Comparison of ENCODE assay signal across 12 cellular contexts in the genomic region with DNA sequence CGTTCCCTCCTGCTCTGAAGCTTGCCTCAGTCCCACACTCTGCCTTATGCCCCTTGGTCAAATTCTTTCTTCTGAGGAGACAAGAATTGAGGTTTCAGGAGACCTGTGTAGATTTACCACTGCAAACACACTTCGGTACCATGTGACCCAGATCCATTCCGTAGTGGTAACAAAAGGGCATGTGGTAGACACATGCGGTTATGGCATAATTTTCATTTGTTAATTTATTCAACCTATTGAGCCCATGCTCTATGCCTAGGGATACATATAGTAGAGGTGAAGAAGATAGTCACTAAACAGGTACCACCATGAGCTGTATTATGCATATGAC.
"Had no signal": no experiment of that assay in that cellular context is flagged by ENCODE, and none has a peak within 500 bp of the region (broad histone marks: within the 10 kb centered on the region; RNA-seq: fewer than 3 reads in every experiment).

No MANE protein-coding gene starts in this region.

- H3K27me3 Mint-ChIP-seq: activated CD4-positive, alpha-beta memory T cell treated with anti-CD3 and anti-CD28 coated beads, Interleukin-2, amount 10 ng/mL, durations not matched to agents 7 days and 5 days; activated CD4-positive, alpha-beta T cell treated with anti-CD3 and anti-CD28 coated beads for 36 hours; activated naive CD8-positive, alpha-beta T cell treated with anti-CD3 and anti-CD28 coated beads for 36 hours; stimulated activated naive CD8-positive, alpha-beta T cell treated with anti-CD3 and anti-CD28 coated beads, Interleukin-15, amount 100 ng/mL, for 72 hours had no signal

- H3K4me1 Mint-ChIP-seq: activated CD4-positive, alpha-beta memory T cell treated with anti-CD3 and anti-CD28 coated beads, Interleukin-2, amount 10 ng/mL, durations not matched to agents 7 days and 5 days; activated CD4-positive, alpha-beta T cell treated with anti-CD3 and anti-CD28 coated beads for 36 hours; activated naive CD8-positive, alpha-beta T cell treated with anti-CD3 and anti-CD28 coated beads for 36 hours; naive thymus-derived CD8-positive, alpha-beta T cell; stimulated activated naive CD8-positive, alpha-beta T cell treated with anti-CD3 and anti-CD28 coated beads, Interleukin-15, amount 100 ng/mL, for 72 hours had no signal

- H3K36me3 Mint-ChIP-seq: activated naive CD8-positive, alpha-beta T cell treated with anti-CD3 and anti-CD28 coated beads for 36 hours; naive thymus-derived CD8-positive, alpha-beta T cell had no signal

- H3K27ac Mint-ChIP-seq: activated CD4-positive, alpha-beta memory T cell treated with anti-CD3 and anti-CD28 coated beads, Interleukin-2, amount 10 ng/mL, durations not matched to agents 7 days and 5 days; activated CD4-positive, alpha-beta T cell treated with anti-CD3 and anti-CD28 coated beads for 36 hours; activated naive CD8-positive, alpha-beta T cell treated with anti-CD3 and anti-CD28 coated beads for 36 hours; activated T-cell treated with anti-CD3 and anti-CD28 coated beads, Interleukin-2, amount 50 U/mL, for 72 hours; naive thymus-derived CD8-positive, alpha-beta T cell; stimulated activated naive CD8-positive, alpha-beta T cell treated with anti-CD3 and anti-CD28 coated beads, Interleukin-15, amount 100 ng/mL, for 72 hours had no signal

- H3K9me3 Mint-ChIP-seq: activated CD4-positive, alpha-beta memory T cell treated with anti-CD3 and anti-CD28 coated beads, Interleukin-2, amount 10 ng/mL, durations not matched to agents 7 days and 5 days; activated naive CD8-positive, alpha-beta T cell treated with anti-CD3 and anti-CD28 coated beads for 36 hours had no signal

- H3K4me3 Mint-ChIP-seq: activated CD4-positive, alpha-beta memory T cell treated with anti-CD3 and anti-CD28 coated beads, Interleukin-2, amount 10 ng/mL, durations not matched to agents 7 days and 5 days; activated CD4-positive, alpha-beta T cell treated with anti-CD3 and anti-CD28 coated beads for 36 hours; activated naive CD8-positive, alpha-beta T cell treated with anti-CD3 and anti-CD28 coated beads for 36 hours; activated T-cell treated with anti-CD3 and anti-CD28 coated beads, Interleukin-2, amount 50 U/mL, for 72 hours; naive thymus-derived CD8-positive, alpha-beta T cell; stimulated activated naive CD8-positive, alpha-beta T cell treated with anti-CD3 and anti-CD28 coated beads, Interleukin-15, amount 100 ng/mL, for 72 hours had no signal

- ATAC-seq: activated CD4-positive, alpha-beta T cell treated with anti-CD3 and anti-CD28 coated beads for 36 hours; activated T-cell treated with anti-CD3 and anti-CD28 coated beads, Interleukin-2, amount 50 U/mL, for 72 hours; foreskin keratinocyte; naive thymus-derived CD8-positive, alpha-beta T cell; stimulated activated naive CD8-positive, alpha-beta T cell treated with anti-CD3 and anti-CD28 coated beads, Interleukin-15, amount 100 ng/mL, for 72 hours had no signal

- DNase-seq: activated CD4-positive, alpha-beta memory T cell treated with anti-CD3 and anti-CD28 coated beads, Interleukin-2, amount 10 ng/mL, durations not matched to agents 7 days and 5 days; activated CD4-positive, alpha-beta T cell treated with anti-CD3 and anti-CD28 coated beads for 36 hours; activated gamma-delta T cell treated with Interleukin-2 at 50 U/mL for 16 hours; activated naive CD8-positive, alpha-beta T cell treated with anti-CD3 and anti-CD28 coated beads for 36 hours; activated T-cell treated with anti-CD3 and anti-CD28 coated beads, Interleukin-2, amount 50 U/mL, for 72 hours; head of caudate nucleus; naive thymus-derived CD8-positive, alpha-beta T cell; stimulated activated CD4-positive, alpha-beta T cell treated with anti-CD3 and anti-CD28 coated beads, Interleukin-4, amount 100 ng/mL, for 4 hours; stimulated activated naive CD8-positive, alpha-beta T cell treated with anti-CD3 and anti-CD28 coated beads, Interleukin-15, amount 100 ng/mL, for 72 hours; T1000; testis had no signal
